16 cellular contexts compared by ENCODE assay signal in genomic region chr3:171749128-171749527, GRCh38.
"Had no signal": no experiment of that assay in that cellular context is flagged by ENCODE, and none has a peak within 500 bp of the region (broad histone marks: within the 10 kb centered on the region; RNA-seq: fewer than 3 reads in every experiment).

No MANE protein-coding gene starts in this region.

- H3K9me3 ChIP-seq: left lung, neutrophil, pancreas, thyroid gland had no signal

- H3K4me1 ChIP-seq: thyroid gland had no signal

- DNase-seq: activated B cell treated with CpG ODN at 0.5 μM for 24 hours; activated CD4-positive, alpha-beta memory T cell treated with anti-CD3 and anti-CD28 coated beads for 36 hours; activated CD4-positive, alpha-beta T cell treated with anti-CD3 and anti-CD28 coated beads for 4 hours; activated T-cell treated with anti-CD3 and anti-CD28 coated beads for 4 hours; amniotic stem cell; dorsolateral prefrontal cortex; foreskin melanocyte; glutamatergic neuron; kidney; left lung; naive thymus-derived CD4-positive, alpha-beta T cell; pancreas; stimulated activated naive B cell treated with anti-CD40 and anti-IgM and Interleukin-4, amounts not matched to agents 10 μg/mL and 1 μg/mL and 100 μg/mL, for 72 hours; thyroid gland had no signal

- H3K27me3 ChIP-seq: cardiac muscle cell, left lung, neutrophil, pancreas, thyroid gland had no signal

- H3K27ac ChIP-seq: cardiac muscle cell, left lung, neutrophil, pancreas, thyroid gland had no signal

- H3K36me3 ChIP-seq: cardiac muscle cell, left lung, neutrophil, pancreas, thyroid gland had no signal

- ATAC-seq: left lung; naive thymus-derived CD4-positive, alpha-beta T cell; stimulated activated naive B cell treated with anti-CD40 and anti-IgM and Interleukin-4, amounts not matched to agents 10 μg/mL and 1 μg/mL and 100 μg/mL, for 72 hours had no signal

- H3K4me3 ChIP-seq: cardiac muscle cell, dorsolateral prefrontal cortex, left lung, pancreas, thyroid gland had no signal
